Comparison of ENCODE assay signal across 16 cellular contexts in genomic region chr18:59042477-59042842, GRCh38.
DNase-seq lines count a peak whose midpoint lies in the region; ATAC-seq and TF ChIP-seq lines count a peak whose summit lies in the region.
"Had no signal": no experiment of that assay in that cellular context is flagged by ENCODE, and none has a peak within 500 bp of the region (broad histone marks: within the 10 kb centered on the region; RNA-seq: fewer than 3 reads in every experiment).

No MANE protein-coding gene starts in this region.

- no peak overlapping the region for H3K4ac ChIP-seq in neuronal stem cell (ENCODE audit: low read length)

- no peaks in the 10 kb centered on the region for H3K79me1 ChIP-seq in neuronal stem cell (ENCODE audit: low read depth, low read length)

- no peak overlapping the region for H2BK15ac ChIP-seq in neuronal stem cell (ENCODE audit: low read length)

- no peak for TF ChIP-seq EP300 in transverse colon (IDR thresholded peaks at IDR 0.05; ENCODE audit: low read depth)

- no peak overlapping the region for H4K91ac ChIP-seq in neuronal stem cell (ENCODE audit: low read depth, low read length, poor library complexity)

- TF ChIP-seq CTCF in psoas muscle (IDR thresholded peaks at IDR 0.05) (no peak), transverse colon (IDR thresholded peaks at IDR 0.05) (no peak)

- no peak overlapping the region for H2BK12ac ChIP-seq in neuronal stem cell (ENCODE audit: low read length)

- in situ Hi-C loops in transverse colon (cut with MboI; ENCODE audit: low pct_ligation_motif_present in 1 of 4, low pct_unique_long_range_greater_than_20kb in 1 of 4, low sequenced_read_pairs in 3 of 4): no loop called here

- H3K9me3 ChIP-seq in adipocyte (ENCODE audit: control insufficient read depth, low read length) (no peaks in the 10 kb centered on the region), psoas muscle (no peaks in the 10 kb centered on the region), transverse colon (no peaks in the 10 kb centered on the region), neuronal stem cell (replicated peaks in 1 of 2; ENCODE audit: control insufficient read depth in 2 of 2, insufficient read depth in 1 of 2, low read depth in 1 of 2, low read length in 2 of 2) (no peaks in the 10 kb centered on the region)

- intact Hi-C loops in psoas muscle (cut with DNase I) (no loop called here), transverse colon (cut with DNase I; ENCODE audit: low total_unique reads) (no loop called here)

- TF ChIP-seq POLR2A in transverse colon (IDR thresholded peaks at IDR 0.05): no peak

- no peaks in the 10 kb centered on the region for H3K27me3 ChIP-seq in adipocyte (replicated peaks; ENCODE audit: control insufficient read depth, insufficient read depth, low read length)
- H3K27me3 ChIP-seq in psoas muscle (ENCODE audit: insufficient read depth in 3 of 3, low read length in 2 of 3): no peaks in the 10 kb centered on the region
- no peaks in the 10 kb centered on the region for H3K27me3 ChIP-seq in transverse colon
- H3K27me3 ChIP-seq in neuronal stem cell (ENCODE audit: control insufficient read depth in 3 of 3, insufficient read depth in 3 of 3, low read depth in 1 of 3, low read length in 3 of 3): peaks cover 0 to 16% (median 0%) of the 10 kb centered on the region in 3 experiments

- no peak overlapping the region for H4K8ac ChIP-seq in neuronal stem cell (ENCODE audit: low read depth, low read length)

- H2AFZ ChIP-seq in neuronal stem cell (ENCODE audit: low read length): no peak overlapping the region

- H3K36me3 ChIP-seq in adipocyte (ENCODE audit: control insufficient read depth, insufficient read depth, low read length, severe bottlenecking) (no peaks in the 10 kb centered on the region), psoas muscle (ENCODE audit: insufficient read depth in 1 of 2, low read depth in 1 of 2) (no peaks in the 10 kb centered on the region), transverse colon (no peaks in the 10 kb centered on the region), neuronal stem cell (replicated peaks in 1 of 2; ENCODE audit: control insufficient read depth in 2 of 2, insufficient read depth in 2 of 2, low read length in 2 of 2) (no peaks in the 10 kb centered on the region)

- ATAC-seq in psoas muscle (no peak), HG02610 (IDR thresholded peaks at IDR 0.05; ENCODE audit: unreplicated experiment) (no peak), HG02571 (IDR thresholded peaks at IDR 0.05; ENCODE audit: unreplicated experiment) (no peak)
- ATAC-seq: stimulated activated effector memory CD8-positive, alpha-beta T cell treated with anti-CD3 and anti-CD28 coated beads, Interleukin-12 subunit alpha, Interleukin-12 subunit beta, amount 100 ng/mL, for 72 hours had no signal

- H2BK120ac ChIP-seq in neuronal stem cell (ENCODE audit: low read depth, low read length): no peak overlapping the region

- H3K9ac ChIP-seq in adipocyte (ENCODE audit: low read length): no peak overlapping the region
- no peak overlapping the region for H3K9ac ChIP-seq in neuronal stem cell (ENCODE audit: low read depth, low read length, poor library complexity)

- DNase-seq in AG08395 (ENCODE audit: low spot score): peak; percentile 59
- peak; percentile 56 for DNase-seq in adipocyte (ENCODE audit: low read depth)
- DNase-seq in fibroblast of gingiva (ENCODE audit: low read depth): peak; percentile 85
- no peak for DNase-seq in psoas muscle
- DNase-seq in transverse colon: no peak
- DNase-seq in neuronal stem cell (ENCODE audit: low spot score): no peak
- DNase-seq: activated CD4-positive, alpha-beta T cell treated with anti-CD3 and anti-CD28 coated beads, Interleukin-2, amount 50 U/mL, for 4 hours; activated T-cell treated with anti-CD3 and anti-CD28 coated beads, Interleukin-2, amount 50 U/mL, for 24 hours; Karpas-422; NCI-H1417; NCI-H2171 treated with DMSO at 0.1 percent for 48 hours; NCI-H774; small intestine had no signal

- no peak overlapping the region for H3K4me2 ChIP-seq in neuronal stem cell (ENCODE audit: insufficient read depth, low read length, poor library complexity, severe bottlenecking)

- no peak overlapping the region for H2BK5ac ChIP-seq in neuronal stem cell (ENCODE audit: low read length)

- H3K18ac ChIP-seq in neuronal stem cell (ENCODE audit: low read length): no peak overlapping the region

- H3K23ac ChIP-seq in neuronal stem cell (ENCODE audit: low read depth, low read length, poor library complexity): no peak overlapping the region

- H3K4me3 ChIP-seq in adipocyte (ENCODE audit: low read length) (no peak overlapping the region), psoas muscle (no peak overlapping the region), transverse colon (no peak overlapping the region), neuronal stem cell (ENCODE audit: low read length in 2 of 2) (no peak overlapping the region)

- H3K27ac ChIP-seq in psoas muscle (peak overlapping the region; percentile 36), transverse colon (peak overlapping the region in 1 of 4 donors; percentile 27), neuronal stem cell (replicated peaks; ENCODE audit: low read length) (no peak overlapping the region)

- no peak overlapping the region for H2AK5ac ChIP-seq in neuronal stem cell (ENCODE audit: low read depth, low read length)

- H3K14ac ChIP-seq in neuronal stem cell (ENCODE audit: low read length): no peak overlapping the region

- H3K4me1 ChIP-seq in adipocyte (ENCODE audit: control insufficient read depth, insufficient read depth, low read length) (peaks cover 11% of the 10 kb centered on the region), psoas muscle (peaks cover 11% of the 10 kb centered on the region), transverse colon (peaks cover 0 to 9% (median 7%) of the 10 kb centered on the region in 4 donors), neuronal stem cell (ENCODE audit: control insufficient read depth in 2 of 2, insufficient read depth in 1 of 2, low read depth in 1 of 2, low read length in 2 of 2) (no peaks in the 10 kb centered on the region)

Comparison
In these comparisons a context has a peak if more than half of its experiments do, and no peak if none do; other contexts are left out.
1. DNase-seq: peak in AG08395 (single experiment), adipocyte (single experiment) and fibroblast of gingiva (single experiment); none in psoas muscle (0 of 2), transverse colon (single experiment) and neuronal stem cell (single experiment).